ENCODE assay signal across 10 cellular contexts in genomic region chr7:127683776-127684681, GRCh38. TPM values are rescaled to one million over a fixed set of nuclear protein-coding genes. Genes with fewer than 3 reads are reported as not detected.
DNase-seq lines count a peak whose midpoint lies in the region; ATAC-seq and TF ChIP-seq lines count a peak whose summit lies in the region.
"Had no signal": no experiment of that assay in that cellular context is flagged by ENCODE, and none has a peak within 500 bp of the region (broad histone marks: within the 10 kb centered on the region; RNA-seq: fewer than 3 reads in every experiment).

No MANE protein-coding gene starts in this region.

- no peak overlapping the region for H3K27ac Mint-ChIP-seq in activated T-cell treated with anti-CD3 and anti-CD28 coated beads, Interleukin-2, amount 50 U/mL, for 24 hours
- H3K27ac Mint-ChIP-seq in activated naive CD8-positive, alpha-beta T cell treated with anti-CD3 and anti-CD28 coated beads for 36 hours: no peak overlapping the region

- ATAC-seq in GM21360 (IDR thresholded peaks at IDR 0.05; ENCODE audit: unreplicated experiment): peak; percentile 79
- peak; percentile 75 for ATAC-seq in HG03354 (IDR thresholded peaks at IDR 0.05; ENCODE audit: poor library complexity, severe bottlenecking, unreplicated experiment)

- H3K4me1 ChIP-seq in tibial artery: peaks cover 0 to 2% (median 0%) of the 10 kb centered on the region in 4 donors

- no peak overlapping the region for H3K4me3 ChIP-seq in tibial artery

- peaks cover 80% of the 10 kb centered on the region for H3K36me3 Mint-ChIP-seq in activated T-cell treated with anti-CD3 and anti-CD28 coated beads, Interleukin-2, amount 50 U/mL, for 24 hours (ENCODE audit: low read depth)
- peaks cover 45% of the 10 kb centered on the region for H3K36me3 Mint-ChIP-seq in activated naive CD8-positive, alpha-beta T cell treated with anti-CD3 and anti-CD28 coated beads for 36 hours

- H3K27me3 Mint-ChIP-seq in activated T-cell treated with anti-CD3 and anti-CD28 coated beads, Interleukin-2, amount 50 U/mL, for 24 hours: no peaks in the 10 kb centered on the region
- no peaks in the 10 kb centered on the region for H3K27me3 Mint-ChIP-seq in activated naive CD8-positive, alpha-beta T cell treated with anti-CD3 and anti-CD28 coated beads for 36 hours

- H3K4me1 Mint-ChIP-seq in activated T-cell treated with anti-CD3 and anti-CD28 coated beads, Interleukin-2, amount 50 U/mL, for 24 hours (ENCODE audit: low read depth): peaks cover 54% of the 10 kb centered on the region
- H3K4me1 Mint-ChIP-seq in activated naive CD8-positive, alpha-beta T cell treated with anti-CD3 and anti-CD28 coated beads for 36 hours: peaks cover 40% of the 10 kb centered on the region

- DNase-seq in ELF-1 (ENCODE audit: low read depth, low spot score) (peak; percentile 14), dermis blood vessel endothelial cell (peak; percentile 75), tibial artery (no peak), ureter (ENCODE audit: low spot score) (no peak)
- DNase-seq in activated T-cell treated with anti-CD3 and anti-CD28 coated beads, Interleukin-2, amount 50 U/mL, for 24 hours: no peak
- DNase-seq in activated naive CD8-positive, alpha-beta T cell treated with anti-CD3 and anti-CD28 coated beads for 36 hours: no peak
- DNase-seq: amygdala; stimulated activated naive CD4-positive, alpha-beta T cell had no signal

- peaks cover 10% of the 10 kb centered on the region for H3K9me3 Mint-ChIP-seq in activated T-cell treated with anti-CD3 and anti-CD28 coated beads, Interleukin-2, amount 50 U/mL, for 24 hours
- peaks cover 13% of the 10 kb centered on the region for H3K9me3 Mint-ChIP-seq in activated naive CD8-positive, alpha-beta T cell treated with anti-CD3 and anti-CD28 coated beads for 36 hours

- H3K36me3 ChIP-seq in tibial artery: peaks cover 10 to 21% (median 15%) of the 10 kb centered on the region in 3 donors

- no peaks in the 10 kb centered on the region for H3K27me3 ChIP-seq in tibial artery

- no peak for TF ChIP-seq CTCF in tibial artery (IDR thresholded peaks at IDR 0.05)

- no peak overlapping the region for H3K27ac ChIP-seq in tibial artery

- intact Hi-C loops in tibial artery (cut with DNase I; ENCODE audit: low total_unique reads): no loop called here

- H3K4me3 Mint-ChIP-seq in activated T-cell treated with anti-CD3 and anti-CD28 coated beads, Interleukin-2, amount 50 U/mL, for 24 hours: no peak overlapping the region
- H3K4me3 Mint-ChIP-seq in activated naive CD8-positive, alpha-beta T cell treated with anti-CD3 and anti-CD28 coated beads for 36 hours: no peak overlapping the region

- H3K9me3 ChIP-seq in tibial artery: no peaks in the 10 kb centered on the region

RNA-seq across cellular contexts. Expression of gene SND1, which starts 32.0 kb away (rescaled TPM):
- total RNA-seq in dermis blood vessel endothelial cell: 179 and 239 TPM in 2 replicates
- total RNA-seq in activated naive CD8-positive, alpha-beta T cell treated with anti-CD3 and anti-CD28 coated beads for 36 hours: 100 to 1,000 TPM; 192 to 201 TPM
- total RNA-seq in ureter: 208 TPM

Comparison
In these comparisons a context has a peak if more than half of its experiments do, and no peak if none do; other contexts are left out.
1. DNase-seq: peak in ELF-1 (single experiment) and dermis blood vessel endothelial cell (single experiment); none in tibial artery (0 of 2), activated T-cell treated with anti-CD3 and anti-CD28 coated beads, Interleukin-2, amount 50 U/mL, for 24 hours (single experiment), activated naive CD8-positive, alpha-beta T cell treated with anti-CD3 and anti-CD28 coated beads for 36 hours (single experiment) and ureter (single experiment).